Comparison of ENCODE assay signal across 30 cellular contexts in the genomic region with DNA sequence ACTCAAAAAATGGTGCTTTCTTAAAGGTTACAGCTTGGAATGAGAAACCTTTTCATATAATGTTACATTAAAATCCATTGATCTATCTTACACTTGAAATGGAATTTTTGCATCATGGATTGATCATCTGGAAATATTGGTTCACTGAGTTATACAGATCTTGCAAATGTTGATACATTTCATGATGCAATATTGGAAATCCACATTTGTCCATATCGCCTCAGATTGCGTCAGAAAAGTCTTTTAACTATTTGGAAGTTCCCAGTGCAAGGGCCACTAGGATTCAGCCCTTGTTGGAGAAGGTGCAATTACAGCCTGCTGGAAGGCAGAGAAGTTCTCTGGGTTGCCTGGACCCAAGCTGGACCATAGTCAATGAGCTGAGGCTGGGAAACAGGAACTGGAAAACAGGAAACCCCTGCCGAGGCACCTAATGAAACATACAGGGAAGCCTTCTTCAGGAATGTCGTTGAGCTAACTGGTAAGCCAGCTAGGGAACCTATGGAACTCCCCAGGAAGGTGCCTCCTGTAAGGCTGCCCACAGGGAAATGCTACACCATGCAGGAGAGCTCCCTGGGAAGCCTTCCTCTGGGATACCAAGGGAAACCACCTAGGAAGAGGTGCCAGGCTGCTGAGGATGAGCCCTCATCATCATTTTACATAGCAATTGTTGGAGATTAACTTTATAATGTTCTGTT.
"Had no signal": no experiment of that assay in that cellular context is flagged by ENCODE, and none has a peak within 500 bp of the region (broad histone marks: within the 10 kb centered on the region; RNA-seq: fewer than 3 reads in every experiment).

No MANE protein-coding gene starts in this region.

- H3K9me3 Mint-ChIP-seq: activated CD4-positive, alpha-beta T cell treated with anti-CD3 and anti-CD28 coated beads, Interleukin-2, amount 10 ng/mL, durations not matched to agents 7 days and 5 days; activated naive CD8-positive, alpha-beta T cell treated with anti-CD3 and anti-CD28 coated beads for 36 hours; activated T-cell treated with anti-CD3 and anti-CD28 coated beads, Interleukin-2, amount 50 U/mL, for 4 hours; activated T-helper 1 cell treated with anti-CD3 and anti-CD28 coated beads, Interleukin-12 subunit alpha, Interleukin-12 subunit beta, Interleukin-2, Interleukin-4 antibody, amounts not matched to agents 30 ng/mL and 10 ng/mL and 1 ng/mL, durations not matched to agents 14 hours and 24 hours and 36 hours; T-helper 1 cell treated with Interleukin-12 subunit alpha and Interleukin-12 subunit beta and Interleukin-4 antibody, amounts not matched to agents 30 μg/mL and 1 μg/mL, for 36 hours; T-helper 2 cell treated with Interferon-gamma antibody and Interleukin-4, amounts not matched to agents 5 μg/mL and 100 μg/mL, for 36 hours had no signal

- H3K4me3 ChIP-seq: Peyer's patch, SJSA1 had no signal

- H3K4me1 Mint-ChIP-seq: activated CD4-positive, alpha-beta T cell treated with anti-CD3 and anti-CD28 coated beads for 36 hours; activated CD4-positive, alpha-beta T cell treated with anti-CD3 and anti-CD28 coated beads, Interleukin-2, amount 10 ng/mL, durations not matched to agents 7 days and 5 days; activated naive CD8-positive, alpha-beta T cell treated with anti-CD3 and anti-CD28 coated beads for 36 hours had no signal

- H3K27me3 ChIP-seq: brain microvascular endothelial cell, Peyer's patch, SJSA1 had no signal

- H3K36me3 Mint-ChIP-seq: activated naive CD8-positive, alpha-beta T cell treated with anti-CD3 and anti-CD28 coated beads for 36 hours had no signal

- ATAC-seq: activated CD4-positive, alpha-beta T cell treated with anti-CD3 and anti-CD28 coated beads for 36 hours; activated CD4-positive, CD25-positive, alpha-beta regulatory T cell treated with anti-CD3 and anti-CD28 coated beads, Interleukin-2, amount 50 U/mL, for 24 hours; activated CD8-positive, alpha-beta T cell treated with anti-CD3 and anti-CD28 coated beads, Interleukin-2, amount 10 ng/mL, durations not matched to agents 7 days and 5 days; activated T-cell treated with anti-CD3 and anti-CD28 coated beads, Interleukin-2, amount 50 U/mL, for 4 hours; PC-3 had no signal

- DNase-seq: activated CD4-positive, alpha-beta T cell treated with anti-CD3 and anti-CD28 coated beads for 36 hours; activated CD4-positive, alpha-beta T cell treated with anti-CD3 and anti-CD28 coated beads, Interleukin-2, amount 10 ng/mL, durations not matched to agents 7 days and 5 days; activated CD4-positive, alpha-beta T cell treated with anti-CD3 and anti-CD28 coated beads, Interleukin-2, amount 50 U/mL, for 48 hours; activated CD8-positive, alpha-beta T cell treated with anti-CD3 and anti-CD28 coated beads, Interleukin-2, amount 10 ng/mL, durations not matched to agents 7 days and 5 days; activated naive CD4-positive, alpha-beta T cell treated with anti-CD3 and anti-CD28 coated beads, Interleukin-2, amount 50 U/mL, for 16 hours; activated naive CD8-positive, alpha-beta T cell treated with anti-CD3 and anti-CD28 coated beads for 36 hours; activated T-cell treated with anti-CD3 and anti-CD28 coated beads, Interleukin-2, amount 50 U/mL, for 4 hours; amniotic stem cell; aorta; brain microvascular endothelial cell; central memory CD4-positive, alpha-beta T cell; Karpas-422; KBM-7; NCI-H1105; NCI-H1417 treated with DMSO at 0.1 percent for 48 hours; NCI-H187 treated with DMSO at 0.1 percent for 48 hours; NCI-H2081; NCI-H2171 treated with DMSO at 0.1 percent for 48 hours; NCI-H2227 treated with DMSO at 0.1 percent for 48 hours; NCI-H446; NCI-H524 treated with DMSO at 0.1 percent for 48 hours; PC-3; Peyer's patch; RPMI8226; SK-N-SH had no signal

- H3K27me3 Mint-ChIP-seq: activated CD4-positive, alpha-beta T cell treated with anti-CD3 and anti-CD28 coated beads, Interleukin-2, amount 10 ng/mL, durations not matched to agents 7 days and 5 days had no signal

- H3K27ac ChIP-seq: brain microvascular endothelial cell, Peyer's patch, SJSA1 had no signal

- H3K9me3 ChIP-seq: Peyer's patch, SJSA1, SK-N-SH had no signal

- H3K36me3 ChIP-seq: brain microvascular endothelial cell, Peyer's patch, SJSA1 had no signal

- H3K9ac ChIP-seq: SK-N-SH had no signal

- H3K27ac Mint-ChIP-seq: activated CD4-positive, alpha-beta T cell treated with anti-CD3 and anti-CD28 coated beads for 36 hours; activated CD4-positive, alpha-beta T cell treated with anti-CD3 and anti-CD28 coated beads, Interleukin-2, amount 10 ng/mL, durations not matched to agents 7 days and 5 days; activated CD8-positive, alpha-beta T cell treated with anti-CD3 and anti-CD28 coated beads, Interleukin-2, amount 10 ng/mL, durations not matched to agents 7 days and 5 days; activated naive CD8-positive, alpha-beta T cell treated with anti-CD3 and anti-CD28 coated beads for 36 hours; activated T-helper 1 cell treated with anti-CD3 and anti-CD28 coated beads, Interleukin-12 subunit alpha, Interleukin-12 subunit beta, Interleukin-2, Interleukin-4 antibody, amounts not matched to agents 30 ng/mL and 10 ng/mL and 1 ng/mL, durations not matched to agents 14 hours and 24 hours and 36 hours; T-helper 1 cell treated with Interleukin-12 subunit alpha and Interleukin-12 subunit beta and Interleukin-4 antibody, amounts not matched to agents 30 μg/mL and 1 μg/mL, for 36 hours; T-helper 2 cell treated with Interferon-gamma antibody and Interleukin-4, amounts not matched to agents 5 μg/mL and 100 μg/mL, for 36 hours had no signal

- H3K4me1 ChIP-seq: Peyer's patch, SJSA1 had no signal

- H3K4me3 Mint-ChIP-seq: activated CD4-positive, alpha-beta T cell treated with anti-CD3 and anti-CD28 coated beads for 36 hours; activated CD4-positive, alpha-beta T cell treated with anti-CD3 and anti-CD28 coated beads, Interleukin-2, amount 10 ng/mL, durations not matched to agents 7 days and 5 days; activated CD8-positive, alpha-beta T cell treated with anti-CD3 and anti-CD28 coated beads, Interleukin-2, amount 10 ng/mL, durations not matched to agents 7 days and 5 days; activated naive CD8-positive, alpha-beta T cell treated with anti-CD3 and anti-CD28 coated beads for 36 hours; activated T-cell treated with anti-CD3 and anti-CD28 coated beads, Interleukin-2, amount 50 U/mL, for 4 hours; activated T-helper 1 cell treated with anti-CD3 and anti-CD28 coated beads, Interleukin-12 subunit alpha, Interleukin-12 subunit beta, Interleukin-2, Interleukin-4 antibody, amounts not matched to agents 30 ng/mL and 10 ng/mL and 1 ng/mL, durations not matched to agents 14 hours and 24 hours and 36 hours; T-helper 1 cell treated with Interleukin-12 subunit alpha and Interleukin-12 subunit beta and Interleukin-4 antibody, amounts not matched to agents 30 μg/mL and 1 μg/mL, for 36 hours; T-helper 2 cell treated with Interferon-gamma antibody and Interleukin-4, amounts not matched to agents 5 μg/mL and 100 μg/mL, for 36 hours had no signal
